Comparison of ENCODE assay signal across 10 cellular contexts in the genomic region with DNA sequence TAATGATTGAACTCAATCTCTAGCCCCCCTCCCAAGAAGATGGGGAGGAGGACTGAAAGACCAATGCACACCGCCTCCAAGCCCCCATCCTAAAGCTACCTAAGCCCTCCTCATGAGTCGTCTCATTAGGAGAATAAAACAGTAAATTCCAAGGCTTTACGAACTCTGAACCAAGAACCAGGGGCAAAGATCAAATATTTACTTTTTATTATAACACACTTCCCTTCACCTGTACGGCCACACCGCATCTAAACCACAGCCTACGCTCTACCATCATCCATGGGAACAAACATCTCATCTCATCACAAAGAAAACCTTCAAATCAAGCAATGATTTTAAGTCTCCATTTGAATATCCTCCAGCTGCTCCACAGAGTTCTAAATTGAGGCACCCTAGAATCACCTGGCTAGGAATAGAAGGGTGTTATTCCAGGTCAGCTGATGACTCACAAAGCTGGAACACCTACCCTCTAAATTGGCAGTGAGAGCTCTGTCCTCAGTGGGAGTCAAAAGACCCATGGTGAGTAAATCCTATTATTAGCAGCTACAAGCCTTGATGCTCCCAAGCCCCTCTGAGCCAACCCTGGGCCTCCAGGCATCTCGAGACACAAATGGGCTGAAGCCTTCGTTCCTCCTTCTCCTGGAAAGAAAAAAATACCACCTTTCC. TPM values are rescaled to one million over a fixed set of nuclear protein-coding genes. Genes with fewer than 3 reads are reported as not detected.
DNase-seq lines count a peak whose midpoint lies in the region; ATAC-seq and TF ChIP-seq lines count a peak whose summit lies in the region.
"Had no signal": no experiment of that assay in that cellular context is flagged by ENCODE, and none has a peak within 500 bp of the region (broad histone marks: within the 10 kb centered on the region; RNA-seq: fewer than 3 reads in every experiment).

No MANE protein-coding gene starts in this region.

- no peaks in the 10 kb centered on the region for H3K9me2 ChIP-seq in SK-N-SH

- peak overlapping the region; percentile 96 for H3K27ac Mint-ChIP-seq in activated CD4-positive, alpha-beta memory T cell treated with anti-CD3 and anti-CD28 coated beads for 36 hours

- H3K9me3 ChIP-seq in SK-N-SH (no peaks in the 10 kb centered on the region), gastrocnemius medialis (no peaks in the 10 kb centered on the region), colonic mucosa (no peaks in the 10 kb centered on the region)

- no peaks in the 10 kb centered on the region for H3K9me3 Mint-ChIP-seq in activated CD4-positive, alpha-beta memory T cell treated with anti-CD3 and anti-CD28 coated beads for 36 hours
- H3K9me3 Mint-ChIP-seq: natural killer cell treated with Interleukin-12 subunit alpha and Interleukin-12 subunit beta and Interleukin-15 and Interleukin-18, amount 100 ng/mL, for 72 hours had no signal

- intact Hi-C loops in activated CD4-positive, alpha-beta memory T cell treated with anti-CD3 and anti-CD28 coated beads for 36 hours (cut with micrococcal nuclease) = loop anchor here (1.0 to 2.0 kb wide), 7 partner anchors 21 to 123 kb away; a partner anchor contains a TSS
- intact Hi-C loops in gastrocnemius medialis (cut with DNase I; ENCODE audit: low total_unique reads) = loop anchor here (1.0 to 2.0 kb wide), 2 partner anchors 45 to 53 kb away; a partner anchor contains a TSS
- intact Hi-C loops in colonic mucosa (cut with DNase I) = no loop called here

- H3K79me2 ChIP-seq in SK-N-SH (ENCODE audit: insufficient read depth) = no peaks in the 10 kb centered on the region

- H3K9ac ChIP-seq in SK-N-SH = peak overlapping the region; percentile 19; the same call in 1 of the 2 replicates
- H3K9ac ChIP-seq in colonic mucosa (ENCODE audit: low read depth in 2 of 2, low read length in 2 of 2) = no peak overlapping the region

- peak overlapping the region; percentile 73 for H3K4me2 ChIP-seq in SK-N-SH

- H3K4me3 ChIP-seq in SK-N-SH (ENCODE audit: low read depth in 2 of 2, low read length in 1 of 2) = no peak overlapping the region
- H3K4me3 ChIP-seq in fibroblast of pulmonary artery (replicated peaks; ENCODE audit: low read depth, low read length) = no peak overlapping the region
- H3K4me3 ChIP-seq in gastrocnemius medialis = no peak overlapping the region
- H3K4me3 ChIP-seq in colonic mucosa = no peak overlapping the region

- peaks cover 19% of the 10 kb centered on the region for H3F3A ChIP-seq in SK-N-SH (replicated peaks; ENCODE audit: insufficient read depth)

- H3K4me3 Mint-ChIP-seq in activated CD4-positive, alpha-beta memory T cell treated with anti-CD3 and anti-CD28 coated beads for 36 hours = no peak overlapping the region

- no peaks in the 10 kb centered on the region for H3K36me3 ChIP-seq in SK-N-SH (replicated peaks in 1 of 2; ENCODE audit: control insufficient read depth in 1 of 2, insufficient read depth in 2 of 2, low read length in 1 of 2)
- no peaks in the 10 kb centered on the region for H3K36me3 ChIP-seq in gastrocnemius medialis
- H3K36me3 ChIP-seq in colonic mucosa = no peaks in the 10 kb centered on the region

- DNase-seq in SK-N-SH = no peak
- DNase-seq in activated CD4-positive, alpha-beta memory T cell treated with anti-CD3 and anti-CD28 coated beads for 36 hours = peak; percentile 32
- peak; percentile 17 for DNase-seq in fibroblast of pulmonary artery (ENCODE audit: low read depth)
- peak; percentile 73 to 84 for DNase-seq in gastrocnemius medialis
- no peak for DNase-seq in colonic mucosa
- no peak for DNase-seq in Ammon's horn (ENCODE audit: low spot score)
- no peak for DNase-seq in NCI-H526 (lab: John Stamatoyannopoulos, UW)
- DNase-seq: NCI-H1092 had no signal

- TF ChIP-seq CTCF in SK-N-SH (IDR thresholded peaks at IDR 0.05) = no peak
- no peak for TF ChIP-seq CTCF in fibroblast of pulmonary artery (IDR thresholded peaks at IDR 0.05; ENCODE audit: low read length, missing control alignments)
- TF ChIP-seq CTCF in gastrocnemius medialis (IDR thresholded peaks at IDR 0.05 in 4 of 5, conservative IDR thresholded peaks at IDR 0.05 in 1 of 5) = no peak
- no peak for TF ChIP-seq CTCF in colonic mucosa (IDR thresholded peaks at IDR 0.05)

- no peaks in the 10 kb centered on the region for H4K20me1 ChIP-seq in SK-N-SH (ENCODE audit: insufficient read depth)

- H3K27ac ChIP-seq in SK-N-SH (ENCODE audit: low read depth in 2 of 2, low read length in 1 of 2) = peak overlapping the region in 1 of 2 experiments; percentile 95; a peak in 2 of 4 replicates
- H3K27ac ChIP-seq in gastrocnemius medialis = peak overlapping the region; percentile 75 to 86 (median 82)
- H3K27ac ChIP-seq in colonic mucosa = no peak overlapping the region

- TF ChIP-seq RAD21 in SK-N-SH (IDR thresholded peaks at IDR 0.05; ENCODE audit: low read length) = no peak

- POLR2A ChIA-PET in SK-N-SH (lab: Yijun Ruan, JAX) = no interaction called here
- POLR2A ChIA-PET in activated CD4-positive, alpha-beta memory T cell treated with anti-CD3 and anti-CD28 coated beads for 36 hours (lab: Charles Lee) = interaction anchor here (0.6 to 2.6 kb wide), 10 partner anchors 14 to 240 kb away, joined by 3 to 17 read pairs (median 4); a partner anchor contains a TSS

- H3K4me1 Mint-ChIP-seq in activated CD4-positive, alpha-beta memory T cell treated with anti-CD3 and anti-CD28 coated beads for 36 hours (ENCODE audit: low read depth) = peaks cover 32% of the 10 kb centered on the region

- CTCF ChIA-PET in SK-N-SH (lab: Yijun Ruan, JAX) = interaction anchor here (0.5 to 1.5 kb wide), 3 partner anchors 11 to 178 kb away, joined by 3 read pairs; no protein-coding TSS in a partner anchor
- CTCF ChIA-PET in activated CD4-positive, alpha-beta memory T cell treated with anti-CD3 and anti-CD28 coated beads for 36 hours (lab: Charles Lee) = interaction anchor here (1.2 to 2.4 kb wide), 5 partner anchors 31 to 98 kb away, joined by 3 to 23 read pairs (median 9); a partner anchor contains a TSS

- H3K4me1 ChIP-seq in SK-N-SH (ENCODE audit: control insufficient read depth in 1 of 2, insufficient read depth in 2 of 2, low read depth in 1 of 2, low read length in 1 of 2) (peaks cover 0 to 35% of the 10 kb centered on the region in 2 experiments; a peak in 3 of 4 replicates), gastrocnemius medialis (peaks cover 19 to 23% of the 10 kb centered on the region in 2 donors), colonic mucosa (no peaks in the 10 kb centered on the region)

- H2AFZ ChIP-seq in SK-N-SH (ENCODE audit: low read depth) = no peak overlapping the region; the same call in 1 of the 2 replicates

- in situ Hi-C loops in gastrocnemius medialis (cut with MboI; ENCODE audit: low sequenced_read_pairs in 4 of 4) = no loop called here

- 81% methylated on average over 8 of the region's 8 CpGs for WGBS in SK-N-SH (ENCODE audit: low lambda C conversion rate)

- H3K36me3 Mint-ChIP-seq in activated CD4-positive, alpha-beta memory T cell treated with anti-CD3 and anti-CD28 coated beads for 36 hours = no peaks in the 10 kb centered on the region
- H3K36me3 Mint-ChIP-seq: natural killer cell treated with Interleukin-12 subunit alpha and Interleukin-12 subunit beta and Interleukin-15 and Interleukin-18, amount 100 ng/mL, for 72 hours had no signal

- ATAC-seq in SK-N-SH treated with all-trans-retinoic acid at 6 μM for 48 hours = no peak
- peak; percentile 98 to 100 for ATAC-seq in gastrocnemius medialis

- H3K27me3 Mint-ChIP-seq in activated CD4-positive, alpha-beta memory T cell treated with anti-CD3 and anti-CD28 coated beads for 36 hours = no peaks in the 10 kb centered on the region

- no peak for TF ChIP-seq POLR2A in gastrocnemius medialis (IDR thresholded peaks at IDR 0.05)

- H3K27me3 ChIP-seq in SK-N-SH (ENCODE audit: insufficient read depth) (no peaks in the 10 kb centered on the region), gastrocnemius medialis (no peaks in the 10 kb centered on the region), colonic mucosa (no peaks in the 10 kb centered on the region)

- no peak for TF ChIP-seq EP300 in SK-N-SH (IDR thresholded peaks at IDR 0.05; ENCODE audit: borderline replicate concordance in 1 of 2, low read depth in 1 of 2, low read length in 1 of 2)

TF ChIP-seq in SK-N-SH, 30 proteins besides CTCF, POLR2A, EP300 and RAD21 (continues in another document):
- no peak for TF ChIP-seq TCF12 (IDR thresholded peaks at IDR 0.05)
- no peak for TF ChIP-seq ELF1 (IDR thresholded peaks at IDR 0.05)
- TF ChIP-seq SIN3A (IDR thresholded peaks at IDR 0.05; ENCODE audit: borderline replicate concordance, low read depth, low read length) = no peak
- TF ChIP-seq, protein P1, sequence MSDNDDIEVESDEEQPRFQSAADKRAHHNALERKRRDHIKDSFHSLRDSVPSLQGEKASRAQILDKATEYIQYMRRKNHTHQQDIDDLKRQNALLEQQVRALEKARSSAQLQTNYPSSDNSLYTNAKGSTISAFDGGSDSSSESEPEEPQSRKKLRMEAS (IDR thresholded peaks at IDR 0.05; ENCODE audit: low read depth) = no peak
- TF ChIP-seq SMC3 (IDR thresholded peaks at IDR 0.05; ENCODE audit: low read depth, low read length) = no peak
- TF ChIP-seq GATA2 (CRISPR knock-in tag; IDR thresholded peaks at IDR 0.05) = no peak
- no peak for TF ChIP-seq POLR2AphosphoS5 (IDR thresholded peaks at IDR 0.05; ENCODE audit: low read depth, low read length)

TF ChIP-seq in SK-N-SH treated with all-trans-retinoic acid at 6 μM for 48 hours, 23 proteins besides CTCF, POLR2A, EP300 and RAD21 (continues in another document):
- TF ChIP-seq RARB (CRISPR knock-in tag; IDR thresholded peaks at IDR 0.05) = no peak
- no peak for TF ChIP-seq PPARA (CRISPR knock-in tag; IDR thresholded peaks at IDR 0.05; ENCODE audit: borderline replicate concordance)
- TF ChIP-seq, protein P2, sequence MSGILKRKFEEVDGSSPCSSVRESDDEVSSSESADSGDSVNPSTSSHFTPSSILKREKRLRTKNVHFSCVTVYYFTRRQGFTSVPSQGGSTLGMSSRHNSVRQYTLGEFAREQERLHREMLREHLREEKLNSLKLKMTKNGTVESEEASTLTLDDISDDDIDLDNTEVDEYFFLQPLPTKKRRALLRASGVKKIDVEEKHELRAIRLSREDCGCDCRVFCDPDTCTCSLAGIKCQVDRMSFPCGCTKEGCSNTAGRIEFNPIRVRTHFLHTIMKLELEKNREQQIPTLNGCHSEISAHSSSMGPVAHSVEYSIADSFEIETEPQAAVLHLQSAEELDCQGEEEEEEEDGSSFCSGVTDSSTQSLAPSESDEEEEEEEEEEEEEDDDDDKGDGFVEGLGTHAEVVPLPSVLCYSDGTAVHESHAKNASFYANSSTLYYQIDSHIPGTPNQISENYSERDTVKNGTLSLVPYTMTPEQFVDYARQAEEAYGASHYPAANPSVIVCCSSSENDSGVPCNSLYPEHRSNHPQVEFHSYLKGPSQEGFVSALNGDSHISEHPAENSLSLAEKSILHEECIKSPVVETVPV (CRISPR knock-in tag; IDR thresholded peaks at IDR 0.05) = no peak
- TF ChIP-seq CSDC2 (CRISPR knock-in tag; IDR thresholded peaks at IDR 0.05) = no peak
- TF ChIP-seq GLIS3 (CRISPR knock-in tag; IDR thresholded peaks at IDR 0.05) = no peak
- TF ChIP-seq ZNF565 (CRISPR knock-in tag; conservative IDR thresholded peaks at IDR 0.05; ENCODE audit: low read depth) = no peak

RNA-seq across cellular contexts. Expression of a gene that starts 45.6 kb away (rescaled TPM):
- polyA plus RNA-seq in SK-N-SH (2012; rRNA removed) = 131 and 163 TPM in 2 replicates
- polyA plus RNA-seq in SK-N-SH (2012; cell fraction: cytosol; rRNA removed) = 164 and 173 TPM in 2 replicates
- polyA plus RNA-seq in SK-N-SH (2012; cell fraction: nucleus; rRNA removed) = 68.4 and 126 TPM in 2 replicates
- 100 to 1,000 TPM; 416 to 423 TPM for total RNA-seq in activated CD4-positive, alpha-beta memory T cell treated with anti-CD3 and anti-CD28 coated beads for 36 hours
- total RNA-seq in gastrocnemius medialis (100 to 1,000 TPM; 204 to 317 (median 240) TPM), colonic mucosa (100 to 1,000 TPM; 253 to 257 TPM)

Comparison
In these comparisons a context has a peak if more than half of its experiments do, and no peak if none do; other contexts are left out.
1. DNase-seq: peak in activated CD4-positive, alpha-beta memory T cell treated with anti-CD3 and anti-CD28 coated beads for 36 hours (single experiment), fibroblast of pulmonary artery (single experiment) and gastrocnemius medialis (2 of 2); none in SK-N-SH (single experiment), colonic mucosa (single experiment), Ammon's horn (single experiment) and NCI-H526 (0 of 2).